ENCODE assay signal across 16 cellular contexts in the genomic region with DNA sequence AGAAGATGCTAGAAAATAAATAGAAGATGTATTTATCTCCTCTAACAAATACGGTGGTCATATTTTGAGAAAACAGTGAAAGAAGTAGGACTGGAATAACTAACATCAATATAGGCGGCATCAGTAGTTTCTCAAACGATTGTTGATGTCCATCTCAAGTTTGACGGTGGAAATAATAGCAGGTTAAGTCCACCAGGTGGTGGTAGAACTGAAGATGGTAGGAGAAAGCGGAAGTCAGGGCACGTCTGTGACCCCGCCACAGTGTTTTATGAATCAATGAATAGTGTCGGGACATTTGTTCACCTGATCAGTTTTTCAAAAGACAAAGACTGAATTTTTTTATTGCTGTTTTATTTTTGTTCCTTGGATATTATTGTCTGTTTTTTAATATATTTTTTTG.
DNase-seq lines count a peak whose midpoint lies in the region; ATAC-seq, FAIRE-seq and TF ChIP-seq lines count a peak whose summit lies in the region.
"Had no signal": no experiment of that assay in that cellular context is flagged by ENCODE, and none has a peak within 500 bp of the region (broad histone marks: within the 10 kb centered on the region; RNA-seq: fewer than 3 reads in every experiment).

No MANE protein-coding gene starts in this region.

- TF ChIP-seq POLR2A in A549 (IDR thresholded peaks at IDR 0.05; ENCODE audit: low read length), result no peak

- TF ChIP-seq CTCF in A549 (IDR thresholded peaks at IDR 0.05) (peak; percentile 19; the same call in 1 of the 3 replicates), endothelial cell (IDR thresholded peaks at IDR 0.05; ENCODE audit: unreplicated experiment) (peak; percentile 49), mucosa of descending colon (IDR thresholded peaks at IDR 0.05) (no peak), psoas muscle (IDR thresholded peaks at IDR 0.05) (no peak)

- no peaks in the 10 kb centered on the region for H3K36me3 ChIP-seq in mucosa of descending colon (ENCODE audit: low read depth)
- H3K36me3 ChIP-seq in psoas muscle (ENCODE audit: insufficient read depth in 1 of 2, low read depth in 1 of 2), result no peaks in the 10 kb centered on the region
- H3K36me3 ChIP-seq: adrenal gland, vagina had no signal

- H3K4me1 ChIP-seq in A549 (no peaks in the 10 kb centered on the region), mucosa of descending colon (ENCODE audit: low read depth) (no peaks in the 10 kb centered on the region), psoas muscle (no peaks in the 10 kb centered on the region)
- H3K4me1 ChIP-seq: adrenal gland, vagina had no signal

- H3K9me3 Mint-ChIP-seq in endothelial cell (ENCODE audit: unreplicated experiment), result no peaks in the 10 kb centered on the region

- TF ChIP-seq RAD21 in A549 (conservative IDR thresholded peaks at IDR 0.05 in 1 of 2, IDR thresholded peaks at IDR 0.05 in 1 of 2), result peak in 1 of 2 experiments; percentile 12; a peak in 1 of 5 replicates

- no peaks in the 10 kb centered on the region for H3K9me3 ChIP-seq in A549
- no peaks in the 10 kb centered on the region for H3K9me3 ChIP-seq in mucosa of descending colon
- H3K9me3 ChIP-seq in psoas muscle, result no peaks in the 10 kb centered on the region
- H3K9me3 ChIP-seq: adrenal gland, vagina had no signal

- H3K27ac ChIP-seq in A549 (no peak overlapping the region), psoas muscle (no peak overlapping the region)
- H3K27ac ChIP-seq: adrenal gland, coronary artery, vagina had no signal

- no peak for FAIRE-seq in A549 (lab: Jason Lieb, UNC)
- FAIRE-seq: islet of Langerhans had no signal

- CTCF ChIA-PET in A549 (lab: Yijun Ruan, JAX), result interaction anchor here (0.7 kb wide), 1 partner anchor 12 kb away, joined by 3 read pairs; no protein-coding TSS in a partner anchor

- ATAC-seq in A549 (peak in 1 of 2 experiments; percentile 59; a peak in 2 of 6 replicates), GM18520 (IDR thresholded peaks at IDR 0.05; ENCODE audit: unreplicated experiment) (peak; percentile 54), mucosa of descending colon (no peak), psoas muscle (no peak), Right ventricle myocardium superior (ENCODE audit: poor library complexity) (no peak), GM19463 (IDR thresholded peaks at IDR 0.05; ENCODE audit: unreplicated experiment) (no peak)
- ATAC-seq: stimulated activated effector memory CD8-positive, alpha-beta T cell treated with anti-CD3 and anti-CD28 coated beads, Interleukin-12 subunit alpha, Interleukin-12 subunit beta, amount 100 ng/mL, for 72 hours had no signal

- H3K27me3 ChIP-seq in psoas muscle (ENCODE audit: insufficient read depth in 3 of 3, low read length in 2 of 3), result no peaks in the 10 kb centered on the region
- H3K27me3 ChIP-seq: adrenal gland, vagina had no signal

- no peaks in the 10 kb centered on the region for H3K36me3 Mint-ChIP-seq in endothelial cell (ENCODE audit: low read depth, unreplicated experiment)
- H3K36me3 Mint-ChIP-seq: stimulated activated effector memory CD8-positive, alpha-beta T cell treated with anti-CD3 and anti-CD28 coated beads, Interleukin-12 subunit alpha, Interleukin-12 subunit beta, amount 100 ng/mL, for 72 hours had no signal

- H3K4me3 ChIP-seq in A549, result no peak overlapping the region
- H3K4me3 ChIP-seq in mucosa of descending colon, result no peak overlapping the region
- H3K4me3 ChIP-seq in psoas muscle, result no peak overlapping the region
- H3K4me3 ChIP-seq: adrenal gland, coronary artery, vagina had no signal

- H3K27me3 Mint-ChIP-seq in endothelial cell (ENCODE audit: unreplicated experiment), result peaks cover 2% of the 10 kb centered on the region
- H3K27me3 Mint-ChIP-seq: activated B cell treated with CpG ODN at 0.5 μM for 24 hours had no signal

- WGBS in A549 (ENCODE audit: missing lambda C conversion rate), result 10% methylated on average over 8 of the region's 8 CpGs
- WGBS in psoas muscle, 3 donors, result 74 to 83% (median 82%) methylated on average over 8 of the region's 8 CpGs

- POLR2A ChIA-PET in A549 (lab: Yijun Ruan, JAX), result no interaction called here

- intact Hi-C loops in mucosa of descending colon (cut with DNase I, micrococcal nuclease) (no loop called here), psoas muscle (cut with DNase I) (no loop called here), Right ventricle myocardium superior (cut with DNase I) (no loop called here)

- H3K4me3 Mint-ChIP-seq in endothelial cell (ENCODE audit: unreplicated experiment), result no peak overlapping the region
- H3K4me3 Mint-ChIP-seq: activated B cell treated with CpG ODN at 0.5 μM for 24 hours; stimulated activated effector memory CD8-positive, alpha-beta T cell treated with anti-CD3 and anti-CD28 coated beads, Interleukin-12 subunit alpha, Interleukin-12 subunit beta, amount 100 ng/mL, for 72 hours had no signal

- no peak overlapping the region for H3K4me2 ChIP-seq in A549

- no peaks in the 10 kb centered on the region for H3K4me1 Mint-ChIP-seq in endothelial cell (ENCODE audit: unreplicated experiment)
- H3K4me1 Mint-ChIP-seq: activated B cell treated with CpG ODN at 0.5 μM for 24 hours; stimulated activated effector memory CD8-positive, alpha-beta T cell treated with anti-CD3 and anti-CD28 coated beads, Interleukin-12 subunit alpha, Interleukin-12 subunit beta, amount 100 ng/mL, for 72 hours had no signal

- TF ChIP-seq EP300 in A549 (IDR thresholded peaks at IDR 0.05), result no peak

- H3K27ac Mint-ChIP-seq in endothelial cell (ENCODE audit: unreplicated experiment), result no peak overlapping the region
- H3K27ac Mint-ChIP-seq: activated B cell treated with CpG ODN at 0.5 μM for 24 hours; stimulated activated effector memory CD8-positive, alpha-beta T cell treated with anti-CD3 and anti-CD28 coated beads, Interleukin-12 subunit alpha, Interleukin-12 subunit beta, amount 100 ng/mL, for 72 hours had no signal

- DNase-seq in A549 (ENCODE audit: low read depth in 1 of 2, low spot score in 1 of 2) (peak; percentile 1 to 12), NCI-H69 (lab: John Stamatoyannopoulos, UW) (peak; percentile 2), endothelial cell (ENCODE audit: low spot score) (no peak), mucosa of descending colon (no peak), psoas muscle (no peak), Right ventricle myocardium superior (no peak)
- DNase-seq: activated B cell treated with CpG ODN at 0.5 μM for 24 hours, adrenal gland, NCI-H2171, SIG-M5 had no signal

TF ChIP-seq in A549, 52 proteins besides CTCF, POLR2A, EP300 and RAD21:
- TF ChIP-seq SMC3 (IDR thresholded peaks at IDR 0.05) (no peak), HOXA7 (CRISPR knock-in tag; IDR thresholded peaks at IDR 0.05) (no peak), TFCP2L1 (CRISPR knock-in tag; IDR thresholded peaks at IDR 0.05) (no peak), CHD4 (IDR thresholded peaks at IDR 0.05; ENCODE audit: borderline replicate concordance) (no peak), MYC (IDR thresholded peaks at IDR 0.05; ENCODE audit: borderline replicate concordance, low read length) (no peak), ZFP36 (IDR thresholded peaks at IDR 0.05; ENCODE audit: borderline replicate concordance, partially characterized antibody) (no peak), FOSB (CRISPR knock-in tag; IDR thresholded peaks at IDR 0.05) (no peak), HDAC2 (IDR thresholded peaks at IDR 0.05) (no peak), KDM5A (IDR thresholded peaks at IDR 0.05) (no peak), ZC3H11A (IDR thresholded peaks at IDR 0.05) (no peak), JUNB (IDR thresholded peaks at IDR 0.05) (no peak), NPAS2 (CRISPR knock-in tag; IDR thresholded peaks at IDR 0.05; ENCODE audit: borderline replicate concordance) (no peak), BHLHE40 (IDR thresholded peaks at IDR 0.05; ENCODE audit: low read depth, low read length) (no peak), CEBPB (IDR thresholded peaks at IDR 0.05) (no peak)

Comparison
In these comparisons a context has a peak if more than half of its experiments do, and no peak if none do; other contexts are left out.
1. DNase-seq: peak in A549 (2 of 2) and NCI-H69 (single experiment); none in endothelial cell (single experiment), mucosa of descending colon (0 of 3), psoas muscle (0 of 2) and Right ventricle myocardium superior (single experiment).
2. CTCF ChIP-seq: peak in A549 (single experiment) and endothelial cell (single experiment); none in mucosa of descending colon (single experiment) and psoas muscle (single experiment).